ENCODE assay signal across 12 cellular contexts in genomic region chr2:156663757-156664409, GRCh38.
DNase-seq lines count a peak whose midpoint lies in the region; ATAC-seq lines count a peak whose summit lies in the region.
"Had no signal": no experiment of that assay in that cellular context is flagged by ENCODE, and none has a peak within 500 bp of the region (broad histone marks: within the 10 kb centered on the region; RNA-seq: fewer than 3 reads in every experiment).

No MANE protein-coding gene starts in this region.

- peak; percentile 3 for DNase-seq in NCI-H345 (lab: John Stamatoyannopoulos, UW)
- DNase-seq in NCI-H345 treated with DMSO at 0.1 percent for 48 hours (lab: John Stamatoyannopoulos, UW; ENCODE audit: unreplicated experiment), result no peak
- no peak for DNase-seq in natural killer cell treated with Interleukin-12 subunit alpha and Interleukin-12 subunit beta and Interleukin-15 and Interleukin-18, amount 100 ng/mL, for 72 hours (ENCODE audit: low spot score)
- no peak for DNase-seq in dermis blood vessel endothelial cell
- DNase-seq in AG08395 (ENCODE audit: low spot score), result no peak
- DNase-seq in NCI-H146 treated with DMSO at 0.1 percent for 48 hours (lab: John Stamatoyannopoulos, UW; ENCODE audit: unreplicated experiment), result no peak
- DNase-seq: activated CD4-positive, CD25-positive, alpha-beta regulatory T cell treated with anti-CD3 and anti-CD28 coated beads, Interleukin-2, amount 50 U/mL, for 72 hours; effector CD4-positive, alpha-beta T cell; stimulated activated naive CD8-positive, alpha-beta T cell treated with anti-CD3 and anti-CD28 coated beads, Interleukin-15, Interleukin-2, amounts not matched to agents 100 U/mL and 50 U/mL, for 24 hours had no signal

- ATAC-seq in HG02588 (IDR thresholded peaks at IDR 0.05; ENCODE audit: unreplicated experiment), result peak; percentile 86
- ATAC-seq in HG03520 (IDR thresholded peaks at IDR 0.05; ENCODE audit: unreplicated experiment), result peak; percentile 82
- no peak for ATAC-seq in natural killer cell treated with Interleukin-12 subunit alpha and Interleukin-12 subunit beta and Interleukin-15 and Interleukin-18, amount 100 ng/mL, for 72 hours
- ATAC-seq: stimulated activated naive CD8-positive, alpha-beta T cell treated with anti-CD3 and anti-CD28 coated beads, Interleukin-15, Interleukin-2, amounts not matched to agents 100 U/mL and 50 U/mL, for 24 hours had no signal

- H3K27me3 Mint-ChIP-seq in natural killer cell treated with Interleukin-12 subunit alpha and Interleukin-12 subunit beta and Interleukin-15 and Interleukin-18, amount 100 ng/mL, for 72 hours, result peaks cover 3 to 6% of the 10 kb centered on the region in 2 donors

- peak overlapping the region; percentile 13 for H3K4me3 Mint-ChIP-seq in natural killer cell treated with Interleukin-12 subunit alpha and Interleukin-12 subunit beta and Interleukin-15 and Interleukin-18, amount 100 ng/mL, for 72 hours
- H3K4me3 Mint-ChIP-seq: activated naive CD8-positive, alpha-beta T cell had no signal

- H3K36me3 Mint-ChIP-seq in natural killer cell treated with Interleukin-12 subunit alpha and Interleukin-12 subunit beta and Interleukin-15 and Interleukin-18, amount 100 ng/mL, for 72 hours, result peaks cover 4% of the 10 kb centered on the region

- no peak overlapping the region for H3K27ac Mint-ChIP-seq in natural killer cell treated with Interleukin-12 subunit alpha and Interleukin-12 subunit beta and Interleukin-15 and Interleukin-18, amount 100 ng/mL, for 72 hours
- H3K27ac Mint-ChIP-seq: activated naive CD8-positive, alpha-beta T cell had no signal

- peaks cover 0 to 7% of the 10 kb centered on the region in 2 donors for H3K4me1 Mint-ChIP-seq in natural killer cell treated with Interleukin-12 subunit alpha and Interleukin-12 subunit beta and Interleukin-15 and Interleukin-18, amount 100 ng/mL, for 72 hours (ENCODE audit: low read depth in 2 of 2)

- H3K9me3 Mint-ChIP-seq in natural killer cell treated with Interleukin-12 subunit alpha and Interleukin-12 subunit beta and Interleukin-15 and Interleukin-18, amount 100 ng/mL, for 72 hours, result peaks cover 8% of the 10 kb centered on the region

Comparison
In these comparisons a context has a peak if more than half of its experiments do, and no peak if none do; other contexts are left out.
1. ATAC-seq: peak in HG02588 (single experiment) and HG03520 (single experiment); none in natural killer cell treated with Interleukin-12 subunit alpha and Interleukin-12 subunit beta and Interleukin-15 and Interleukin-18, amount 100 ng/mL, for 72 hours (0 of 2).